In genomic region chr6:16316741-16317251, GRCh38 we compare ENCODE assay signal across 8 cellular contexts.
DNase-seq lines count a peak whose midpoint lies in the region; ATAC-seq, FAIRE-seq and TF ChIP-seq lines count a peak whose summit lies in the region.

No MANE protein-coding gene starts in this region.

- H3K4me1 ChIP-seq in GM12878 (ENCODE audit: control insufficient read depth, insufficient read depth, low read length) = peaks cover 23% of the 10 kb centered on the region
- peaks cover 37% of the 10 kb centered on the region for H3K4me1 ChIP-seq in lower lobe of right lung

- H3K27ac ChIP-seq in GM12878 (ENCODE audit: control insufficient read depth, insufficient read depth) = no peak overlapping the region
- H3K27ac ChIP-seq in lower lobe of right lung = no peak overlapping the region

- CTCF ChIA-PET in GM12878 (lab: Yijun Ruan, JAX) = interaction anchor here (0.6 to 9.3 kb wide), 15 partner anchors 9 to 607 kb away, joined by 3 to 53 read pairs (median 5); no protein-coding TSS in a partner anchor

- DNase-seq in AG10803 (ENCODE audit: low read depth) (peak; percentile 45), NCI-H69 (lab: John Stamatoyannopoulos, UW) (peak; percentile 83), GM12878 (ENCODE audit: low read depth, low spot score) (no peak), lower lobe of right lung (no peak), NK-92 (lab: John Stamatoyannopoulos, UW; ENCODE audit: unreplicated experiment) (no peak), GF-D8 (lab: John Stamatoyannopoulos, UW) (no peak)

- intact Hi-C loops in GM12878 (cut with micrococcal nuclease; ENCODE audit: unreplicated experiment) (no loop called here), lower lobe of right lung (cut with DNase I) (no loop called here)

- RAD21 ChIA-PET in GM12878 (lab: Charles Lee; ENCODE audit: unreplicated experiment) = interaction anchor here (0.6 to 3.8 kb wide), 4 partner anchors 15 to 446 kb away, joined by 3 to 18 read pairs (median 7); no protein-coding TSS in a partner anchor

- H3K4me3 ChIP-seq in AG10803 (ENCODE audit: low read length) = no peak overlapping the region
- no peak overlapping the region for H3K4me3 ChIP-seq in GM12878
- H3K4me3 ChIP-seq in lower lobe of right lung = no peak overlapping the region

- 0 out of 2 replicates have a peak overlapping the region, but pooled peaks have one; percentile 13 for H3K4me2 ChIP-seq in GM12878 (ENCODE audit: control insufficient read depth, insufficient read depth)

- TF ChIP-seq RAD21 in GM12878 (IDR thresholded peaks at IDR 0.05; ENCODE audit: insufficient read depth, low read depth, low read length) = peak; percentile 48

- SMC1A ChIA-PET in GM12878 (lab: Charles Lee; ENCODE audit: uncharacterized antibody, unreplicated experiment) = interaction anchor here (1.0 to 3.5 kb wide), 7 partner anchors 8 to 447 kb away, joined by 3 to 16 read pairs (median 4); no protein-coding TSS in a partner anchor

- H3K27me3 ChIP-seq in GM12878 (replicated peaks in 1 of 2; ENCODE audit: control insufficient read depth in 2 of 2, insufficient read depth in 2 of 2, low read length in 1 of 2) (no peaks in the 10 kb centered on the region), lower lobe of right lung (ENCODE audit: low read depth) (no peaks in the 10 kb centered on the region)

- FAIRE-seq in GM12878 (lab: Jason Lieb, UNC) = no peak

- peak; percentile 84 for TF ChIP-seq CTCF in AG10803 (conservative IDR thresholded peaks at IDR 0.05; ENCODE audit: low read length)
- peak; percentile 78 for TF ChIP-seq CTCF in GM12873 (IDR thresholded peaks at IDR 0.05; ENCODE audit: insufficient read depth, low read depth, low read length, missing control alignments)
- peak; percentile 49 to 68 (median 64) for TF ChIP-seq CTCF in GM12878 (IDR thresholded peaks at IDR 0.05 in 2 of 3, conservative IDR thresholded peaks at IDR 0.05 in 1 of 3; ENCODE audit: control insufficient read depth in 2 of 3, extremely low read depth in 1 of 3, insufficient read depth in 1 of 3, low read depth in 3 of 3, low read length in 3 of 3)
- peak; percentile 78 for TF ChIP-seq CTCF in lower lobe of right lung (IDR thresholded peaks at IDR 0.05)

- WGBS in GM12878 (ENCODE audit: insufficient coverage, insufficient replicate concordance, low lambda C conversion rate, missing lambda C conversion rate) = 42% methylated on average over 7 of the region's 7 CpGs

- in situ Hi-C loops in GM12878 (cut with MboI) = no loop called here

- TF ChIP-seq EP300 in GM12878 (IDR thresholded peaks at IDR 0.05; ENCODE audit: borderline replicate concordance in 1 of 2, control insufficient read depth in 1 of 2, low read depth in 2 of 2, low read length in 2 of 2) = no peak

- H2AFZ ChIP-seq in GM12878 (ENCODE audit: control insufficient read depth, low read depth, low read length) = no peak overlapping the region

- no peak for TF ChIP-seq POLR2A in GM12878 (IDR thresholded peaks at IDR 0.05; ENCODE audit: low read depth, low read length)

- no peaks in the 10 kb centered on the region for H3K79me2 ChIP-seq in GM12878 (ENCODE audit: control insufficient read depth, insufficient read depth, low read length)

- H3K36me3 ChIP-seq in GM12878 (ENCODE audit: control insufficient read depth in 2 of 2, insufficient read depth in 2 of 2, low read length in 1 of 2) (peaks cover 4 to 15% of the 10 kb centered on the region in 2 experiments; a peak in 2 of 4 replicates), lower lobe of right lung (peaks cover 9% of the 10 kb centered on the region)

- no peaks in the 10 kb centered on the region for H3K9me3 ChIP-seq in GM12878 (replicated peaks; ENCODE audit: control insufficient read depth, insufficient read depth, low read length)
- H3K9me3 ChIP-seq in lower lobe of right lung = no peaks in the 10 kb centered on the region

- ATAC-seq in GM12878 = peak; percentile 25; the same call in 1 of the 3 replicates
- ATAC-seq in lower lobe of right lung = no peak
- ATAC-seq in HG03175 (IDR thresholded peaks at IDR 0.05; ENCODE audit: unreplicated experiment) = no peak

- no TSS peak for BruUV-seq in GM12878 (replicated peaks; lab: Mats Ljungman, UMichigan)

- no peak overlapping the region for H3K9ac ChIP-seq in GM12878 (ENCODE audit: control insufficient read depth, insufficient read depth, low read length)

- H4K20me1 ChIP-seq in GM12878 (ENCODE audit: control insufficient read depth, insufficient read depth) = no peaks in the 10 kb centered on the region

- POLR2A ChIA-PET in GM12878 (lab: Charles Lee) = no interaction called here

TF ChIP-seq in GM12878, 131 proteins besides CTCF, POLR2A, EP300 and RAD21:
- TF ChIP-seq SMC3 (IDR thresholded peaks at IDR 0.05; ENCODE audit: borderline replicate concordance, low read length) (peak; percentile 20; the same call in 1 of the 2 replicates), ZNF384 (IDR thresholded peaks at IDR 0.05; ENCODE audit: borderline replicate concordance, low read depth, low read length) (peak; percentile 99), SUZ12 (IDR thresholded peaks at IDR 0.05; ENCODE audit: unreplicated experiment) (no peak), FOXM1 (IDR thresholded peaks at IDR 0.05; ENCODE audit: low read depth, low read length) (peak; percentile 21; the same call in 1 of the 2 replicates), ZBTB40 (IDR thresholded peaks at IDR 0.05; ENCODE audit: borderline replicate concordance) (0 out of 2 replicates have a peak, but pooled peaks have one; percentile 35), RUNX3 (IDR thresholded peaks at IDR 0.05; ENCODE audit: low read length) (peak; percentile 32; the same call in 1 of the 2 replicates)

Comparison
In these comparisons a context has a peak if more than half of its experiments do, and no peak if none do; other contexts are left out.
1. DNase-seq: peak in AG10803 (single experiment) and NCI-H69 (single experiment); none in GM12878 (single experiment), lower lobe of right lung (single experiment), NK-92 (single experiment) and GF-D8 (single experiment).
2. Peak in every context shown above with its lines, with median percentiles within 50 percentile points of each other: CTCF ChIP-seq.